In the genomic region with DNA sequence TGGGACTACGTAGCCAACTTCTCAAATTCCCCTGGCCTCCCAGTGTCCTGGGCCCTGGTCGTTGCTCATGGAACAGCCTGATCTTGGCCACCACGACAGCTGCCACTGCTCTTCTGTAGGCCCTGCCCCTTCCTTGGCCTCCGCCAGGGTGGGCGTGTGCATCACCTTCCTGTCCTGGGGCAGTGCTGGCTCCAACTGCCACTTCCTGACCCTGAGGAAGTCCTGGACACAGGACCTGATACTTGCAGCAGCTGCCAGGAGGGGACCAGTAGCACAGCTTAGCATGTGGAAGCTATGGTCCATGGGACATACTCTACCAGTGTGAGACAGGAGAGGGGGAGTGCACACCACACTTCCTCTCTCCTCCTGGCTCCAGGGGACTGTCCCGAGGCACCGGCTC, we compare ENCODE assay signal across 19 cellular contexts.
"Had no signal": no experiment of that assay in that cellular context is flagged by ENCODE, and none has a peak within 500 bp of the region (broad histone marks: within the 10 kb centered on the region; RNA-seq: fewer than 3 reads in every experiment).

No MANE protein-coding gene starts in this region.

- H3K36me3 ChIP-seq: left lung, prostate gland, right lobe of liver, thyroid gland, vagina had no signal

- H3K4me2 ChIP-seq: hepatocyte had no signal

- H3K4me1 ChIP-seq: left lung, prostate gland, right lobe of liver, thyroid gland, vagina had no signal

- H3K4me3 ChIP-seq: dorsolateral prefrontal cortex, hepatocyte, left lung, prostate gland, right lobe of liver, thyroid gland, vagina had no signal

- ATAC-seq: activated T-cell treated with anti-CD3 and anti-CD28 coated beads, Interleukin-2, amount 50 U/mL, for 4 hours; left lung; stimulated activated naive B cell treated with anti-CD40 and anti-IgM and Interleukin-4, amounts not matched to agents 10 μg/mL and 1 μg/mL and 100 μg/mL, for 72 hours had no signal

- H3K27me3 ChIP-seq: dorsolateral prefrontal cortex, hepatocyte, left lung, right lobe of liver, thyroid gland, vagina had no signal

- H3K9me3 ChIP-seq: prostate gland, thyroid gland, vagina had no signal

- H3K27ac ChIP-seq: hepatocyte, left lung, prostate gland, right lobe of liver, thyroid gland, vagina had no signal

- DNase-seq: activated CD4-positive, alpha-beta memory T cell treated with anti-CD3 and anti-CD28 coated beads, Interleukin-2, amount 10 ng/mL, durations not matched to agents 7 days and 5 days; activated CD4-positive, alpha-beta T cell treated with anti-CD3 and anti-CD28 coated beads for 4 hours; activated effector memory CD4-positive, alpha-beta T cell treated with Interleukin-2 at 50 U/mL for 16 hours; activated naive CD4-positive, alpha-beta T cell treated with anti-CD3 and anti-CD28 coated beads, Interleukin-2, amount 50 U/mL, for 16 hours; activated T-cell treated with anti-CD3 and anti-CD28 coated beads, Interleukin-2, amount 50 U/mL, for 4 hours; endodermal cell; left lung; mammary epithelial cell; nephron progenitor cell; right lobe of liver; stimulated activated CD4-positive, alpha-beta T cell treated with anti-CD3 and anti-CD28 coated beads, Interleukin-2, amount 100 ng/mL, for 24 hours; stimulated activated naive B cell treated with anti-CD40 and anti-IgM and Interleukin-4, amounts not matched to agents 10 μg/mL and 1 μg/mL and 100 μg/mL, for 72 hours; T-helper 1 cell; T1000; thyroid gland had no signal

- H3K79me2 ChIP-seq: hepatocyte had no signal

- H2AFZ ChIP-seq: hepatocyte had no signal
